Comparison of ENCODE assay signal across 8 cellular contexts in the genomic region with DNA sequence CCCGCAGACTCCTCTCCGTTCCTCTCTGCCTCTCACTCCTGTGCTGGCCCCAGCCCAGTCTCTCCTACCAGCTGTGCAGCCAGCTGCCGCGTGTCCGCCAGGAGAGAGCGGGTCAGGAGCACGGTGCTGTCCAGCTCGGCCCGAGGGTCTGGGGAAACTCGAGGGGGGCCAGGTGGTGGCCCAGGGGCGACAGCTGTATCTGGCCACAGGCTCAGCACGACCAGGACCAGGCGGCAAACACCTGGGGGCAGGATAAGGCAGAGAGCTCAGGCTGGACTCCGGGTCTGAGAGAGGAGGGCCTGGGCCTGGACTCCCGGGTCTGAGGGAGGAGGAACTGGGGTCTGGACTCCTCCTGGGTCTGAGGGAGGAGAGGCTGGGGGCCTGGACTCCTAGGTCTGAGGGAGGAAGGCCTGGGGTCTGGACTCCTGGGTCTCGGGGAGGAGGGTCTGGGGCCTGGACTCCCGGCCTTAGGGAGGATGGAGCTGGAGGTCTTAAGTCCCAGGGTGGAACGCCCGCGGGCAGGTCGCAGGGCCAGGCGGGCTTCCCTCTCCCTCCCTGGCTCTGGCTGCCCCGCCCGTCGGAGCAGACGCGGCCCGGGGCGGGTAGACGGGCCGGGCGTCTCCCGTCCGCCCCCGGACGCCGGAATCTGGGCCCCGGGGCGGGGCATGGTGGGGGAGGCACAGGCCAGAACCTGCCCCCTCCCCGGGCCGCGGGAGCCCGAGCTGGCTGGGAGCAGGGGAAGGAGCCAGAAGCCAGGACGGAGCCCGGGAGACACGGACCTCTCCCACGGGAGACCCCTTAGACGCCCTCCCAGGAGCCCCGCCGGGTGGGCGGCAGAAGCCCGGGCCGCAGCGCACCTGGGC. TPM values are rescaled to one million over a fixed set of nuclear protein-coding genes. Genes with fewer than 3 reads are reported as not detected.
A peak's percentile ranks its signal among the peaks of the same experiment; 100 is the strongest.
DNase-seq lines count a peak whose midpoint lies in the region; ATAC-seq lines count a peak whose summit lies in the region.

No MANE protein-coding gene starts in this region.

- DNase-seq in DMS53 treated with DMSO at 0.1 percent for 48 hours (lab: John Stamatoyannopoulos, UW; ENCODE audit: unreplicated experiment) (peak; percentile 10), M059J (ENCODE audit: low read depth) (peak; percentile 63), dedifferentiated amniotic fluid mesenchymal stem cell (ENCODE audit: extremely low spot score) (peak; percentile 34), HPDE6-E6E7 (ENCODE audit: extremely low spot score) (no peak), dermis blood vessel endothelial cell (no peak), NCI-H1436 (lab: John Stamatoyannopoulos, UW) (no peak), OCI-M1 (lab: John Stamatoyannopoulos, UW) (no peak)
- no peak for DNase-seq in natural killer cell treated with Interleukin-12 subunit alpha and Interleukin-12 subunit beta and Interleukin-15 and Interleukin-18, amount 100 ng/mL, for 72 hours (ENCODE audit: low spot score)

- H3K27me3 Mint-ChIP-seq in natural killer cell treated with Interleukin-12 subunit alpha and Interleukin-12 subunit beta and Interleukin-15 and Interleukin-18, amount 100 ng/mL, for 72 hours: peaks cover 24 to 32% of the 10 kb centered on the region in 2 donors

- H3K9me3 Mint-ChIP-seq in natural killer cell treated with Interleukin-12 subunit alpha and Interleukin-12 subunit beta and Interleukin-15 and Interleukin-18, amount 100 ng/mL, for 72 hours: no peaks in the 10 kb centered on the region

- H3K36me3 Mint-ChIP-seq in natural killer cell treated with Interleukin-12 subunit alpha and Interleukin-12 subunit beta and Interleukin-15 and Interleukin-18, amount 100 ng/mL, for 72 hours: no peaks in the 10 kb centered on the region

- peaks cover 0 to 8% of the 10 kb centered on the region in 2 donors for H3K4me1 Mint-ChIP-seq in natural killer cell treated with Interleukin-12 subunit alpha and Interleukin-12 subunit beta and Interleukin-15 and Interleukin-18, amount 100 ng/mL, for 72 hours (ENCODE audit: low read depth in 2 of 2)

- H3K4me3 Mint-ChIP-seq in natural killer cell treated with Interleukin-12 subunit alpha and Interleukin-12 subunit beta and Interleukin-15 and Interleukin-18, amount 100 ng/mL, for 72 hours: no peak overlapping the region

- peak; percentile 43 to 61 for ATAC-seq in natural killer cell treated with Interleukin-12 subunit alpha and Interleukin-12 subunit beta and Interleukin-15 and Interleukin-18, amount 100 ng/mL, for 72 hours

- H3K27ac Mint-ChIP-seq in natural killer cell treated with Interleukin-12 subunit alpha and Interleukin-12 subunit beta and Interleukin-15 and Interleukin-18, amount 100 ng/mL, for 72 hours: no peak overlapping the region

RNA-seq across cellular contexts. Expression of a gene that starts 1.3 kb away (rescaled TPM):
- total RNA-seq in M059J (2014; rRNA removed; shearing (Covaris generic)): 23.0 and 39.1 TPM in 2 replicates
- total RNA-seq in natural killer cell treated with Interleukin-12 subunit alpha and Interleukin-12 subunit beta and Interleukin-15 and Interleukin-18, amount 100 ng/mL, for 72 hours: under 1 TPM in 1 of 2 donors, not detected in 1; 0.78 TPM
- 0.17 TPM in 1 of 2 replicates, not detected in the other for total RNA-seq in dermis blood vessel endothelial cell

RNA-seq across cellular contexts. Expression of a gene that starts 5.9 kb away (rescaled TPM):
- total RNA-seq in M059J (2014; rRNA removed; shearing (Covaris generic)): not detected in 2 replicates
- total RNA-seq in natural killer cell treated with Interleukin-12 subunit alpha and Interleukin-12 subunit beta and Interleukin-15 and Interleukin-18, amount 100 ng/mL, for 72 hours: not detected
- not detected in 2 replicates for total RNA-seq in dermis blood vessel endothelial cell

RNA-seq across cellular contexts. Expression of a gene that starts 7.7 kb away (rescaled TPM):
- 0.22 TPM in 1 of 2 replicates, not detected in the other for total RNA-seq in M059J (2014; rRNA removed; shearing (Covaris generic))
- total RNA-seq in natural killer cell treated with Interleukin-12 subunit alpha and Interleukin-12 subunit beta and Interleukin-15 and Interleukin-18, amount 100 ng/mL, for 72 hours: not detected
- not detected in 2 replicates for total RNA-seq in dermis blood vessel endothelial cell

RNA-seq across cellular contexts. Expression of a gene that starts 14.4 kb away (rescaled TPM):
- total RNA-seq in M059J (2014; rRNA removed; shearing (Covaris generic)): 0.30 TPM in 1 of 2 replicates, not detected in the other
- total RNA-seq in natural killer cell treated with Interleukin-12 subunit alpha and Interleukin-12 subunit beta and Interleukin-15 and Interleukin-18, amount 100 ng/mL, for 72 hours: not detected
- not detected in 2 replicates for total RNA-seq in dermis blood vessel endothelial cell

RNA-seq across cellular contexts. Expression of a gene that starts 15.2 kb away (rescaled TPM):
- total RNA-seq in M059J (2014; rRNA removed; shearing (Covaris generic)): 1.1 and 1.2 TPM in 2 replicates
- 1 to 10 TPM; 5.2 to 8.3 TPM for total RNA-seq in natural killer cell treated with Interleukin-12 subunit alpha and Interleukin-12 subunit beta and Interleukin-15 and Interleukin-18, amount 100 ng/mL, for 72 hours
- 0.34 and 1.0 TPM in 2 replicates for total RNA-seq in dermis blood vessel endothelial cell

Comparison
In these comparisons a context has a peak if more than half of its experiments do, and no peak if none do; other contexts are left out.
1. DNase-seq: peak in DMS53 treated with DMSO at 0.1 percent for 48 hours (single experiment), M059J (single experiment) and dedifferentiated amniotic fluid mesenchymal stem cell (single experiment); none in natural killer cell treated with Interleukin-12 subunit alpha and Interleukin-12 subunit beta and Interleukin-15 and Interleukin-18, amount 100 ng/mL, for 72 hours (single experiment), HPDE6-E6E7 (single experiment), dermis blood vessel endothelial cell (single experiment), NCI-H1436 (single experiment) and OCI-M1 (single experiment).
2. RNA of a gene that starts 1.3 kb away (total RNA-seq): 23.0 to 39.1 TPM in M059J; 0.78 TPM in natural killer cell treated with Interleukin-12 subunit alpha and Interleukin-12 subunit beta and Interleukin-15 and Interleukin-18, amount 100 ng/mL, for 72 hours and 0.17 TPM in dermis blood vessel endothelial cell; every median in the first group is over 10 times any median in the second.